26 cellular contexts compared by ENCODE assay signal in the genomic region with DNA sequence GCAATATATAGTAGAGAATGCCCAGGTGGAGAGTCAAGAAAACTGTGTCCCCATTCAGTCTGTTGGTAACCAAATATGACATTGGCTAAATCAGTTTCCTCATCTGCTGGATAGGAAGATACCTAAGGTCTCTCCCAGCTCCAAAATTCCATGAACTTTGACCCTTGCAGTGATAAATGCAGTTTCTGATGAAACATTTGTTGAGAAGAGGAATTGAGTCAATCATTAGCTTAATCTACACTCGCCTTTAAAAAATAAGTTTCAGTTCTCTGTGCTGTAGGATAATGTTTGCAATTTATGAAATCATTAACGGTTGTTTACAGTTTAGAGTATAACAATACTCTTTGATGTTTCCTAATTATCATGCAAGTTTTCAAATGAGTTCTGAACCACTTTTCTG. TPM values are rescaled to one million over a fixed set of nuclear protein-coding genes. Genes with fewer than 3 reads are reported as not detected.
DNase-seq lines count a peak whose midpoint lies in the region; ATAC-seq, FAIRE-seq and TF ChIP-seq lines count a peak whose summit lies in the region.
"Had no signal": no experiment of that assay in that cellular context is flagged by ENCODE, and none has a peak within 500 bp of the region (broad histone marks: within the 10 kb centered on the region; RNA-seq: fewer than 3 reads in every experiment).

No MANE protein-coding gene starts in this region.

- H3K27ac ChIP-seq in K562 (ENCODE audit: extremely low read depth, low read depth, low read length), result no peak overlapping the region
- H3K27ac ChIP-seq: breast epithelium, colonic mucosa, KMS-11, parathyroid adenoma had no signal

- H3K36me3 ChIP-seq in K562 (ENCODE audit: control insufficient read depth, insufficient read depth, low read length), result no peaks in the 10 kb centered on the region
- H3K36me3 ChIP-seq: breast epithelium, colonic mucosa had no signal

- no peak overlapping the region for H3K4me3 ChIP-seq in K562
- H3K4me3 ChIP-seq: breast epithelium, colonic mucosa had no signal

- ATAC-seq in GM18511 (IDR thresholded peaks at IDR 0.05; ENCODE audit: unreplicated experiment) (peak; percentile 85), GM21447 (IDR thresholded peaks at IDR 0.05; ENCODE audit: unreplicated experiment) (peak; percentile 73), HG03342 (IDR thresholded peaks at IDR 0.05; ENCODE audit: unreplicated experiment) (peak; percentile 78), K562 (no peak), HG02571 (IDR thresholded peaks at IDR 0.05; ENCODE audit: unreplicated experiment) (no peak)
- ATAC-seq: activated CD8-positive, alpha-beta T cell treated with anti-CD3 and anti-CD28 coated beads for 36 hours; left colon; SK-N-SH treated with all-trans-retinoic acid at 6 μM for 48 hours; stimulated activated memory B cell treated with anti-CD40 and anti-IgM and Interleukin-4, amounts not matched to agents 10 μg/mL and 1 μg/mL and 100 μg/mL, for 72 hours had no signal

- WGBS in K562 (ENCODE audit: insufficient coverage, low coverage, missing lambda C conversion rate), result 29% methylated on average over 2 of the region's 2 CpGs

- TF ChIP-seq POLR2A in K562 (conservative IDR thresholded peaks at IDR 0.05), result no peak

- no peak for TF ChIP-seq RAD21 in K562 (CRISPR knock-in tag; conservative IDR thresholded peaks at IDR 0.05 in 1 of 2, IDR thresholded peaks at IDR 0.05 in 1 of 2)

- intact Hi-C loops in K562 (cut with micrococcal nuclease), result no loop called here

- H3K9me3 ChIP-seq in K562 (replicated peaks; ENCODE audit: control insufficient read depth, insufficient read depth, low read depth, low read length), result no peaks in the 10 kb centered on the region
- H3K9me3 ChIP-seq: breast epithelium, colonic mucosa had no signal

- H3K9me1 ChIP-seq in K562 (ENCODE audit: control insufficient read depth, insufficient read depth, low read length), result no peaks in the 10 kb centered on the region

- H3K4me2 ChIP-seq in K562 (ENCODE audit: insufficient read depth, low read length), result no peak overlapping the region
- H3K4me2 ChIP-seq: KMS-11 had no signal

- no peak for FAIRE-seq in K562 (lab: Jason Lieb, UNC)
- FAIRE-seq: H54 had no signal

- no TSS peak for BruUV-seq in K562 (replicated peaks; lab: Mats Ljungman, UMichigan)

- in situ Hi-C loops in K562 (cut with MboI), result no loop called here
- in situ Hi-C loops in KBM-7 (cut with MboI; ENCODE audit: low pct_unique_long_range_greater_than_20kb, low sequenced_read_pairs), result no loop called here
- in situ Hi-C loops in G401 (cut with HindIII; ENCODE audit: low sequenced_read_pairs), result no loop called here

- no peak overlapping the region for H2AFZ ChIP-seq in K562 (ENCODE audit: low read depth, low read length)
- H2AFZ ChIP-seq: parathyroid adenoma had no signal

- TF ChIP-seq EP300 in K562 (IDR thresholded peaks at IDR 0.05; ENCODE audit: low read length), result no peak

- H3K27me3 ChIP-seq in K562 (ENCODE audit: control insufficient read depth in 2 of 2, insufficient read depth in 2 of 2, low read length in 2 of 2), result no peaks in the 10 kb centered on the region
- H3K27me3 ChIP-seq: breast epithelium, colonic mucosa had no signal

- POLR2A ChIA-PET in K562 (lab: Yijun Ruan, JAX), result interaction anchor here (1.4 kb wide), 1 partner anchor 10 kb away, joined by 5 read pairs; no protein-coding TSS in a partner anchor

- H4K20me1 ChIP-seq in K562 (replicated peaks; ENCODE audit: control insufficient read depth, insufficient read depth, low read length), result no peaks in the 10 kb centered on the region

- H3K79me2 ChIP-seq in K562 (ENCODE audit: control insufficient read depth, insufficient read depth, low read length), result no peaks in the 10 kb centered on the region
- H3K79me2 ChIP-seq: parathyroid adenoma had no signal

- no peak for DNase-seq in K562 (ENCODE audit: extremely low read depth in 1 of 4, low spot score in 3 of 4)
- no peak for DNase-seq in KBM-7
- no peak for DNase-seq in NCI-H1092 (lab: John Stamatoyannopoulos, UW)
- no peak for DNase-seq in G401 (ENCODE audit: low spot score)
- DNase-seq: activated CD4-positive, CD25-positive, alpha-beta regulatory T cell; activated CD8-positive, alpha-beta T cell treated with anti-CD3 and anti-CD28 coated beads for 36 hours; colonic mucosa; DMS153; GF-D8; left colon; midbrain; MV-4-11; NCI-H187; NCI-H226; stimulated activated CD4-positive, alpha-beta T cell treated with anti-CD3 and anti-CD28 coated beads, Interleukin-1b, Interleukin-23, amount 100 ng/mL, for 48 hours; T1000 had no signal

- no peak for TF ChIP-seq CTCF in K562 (IDR thresholded peaks at IDR 0.05 in 2 of 3, conservative IDR thresholded peaks at IDR 0.05 in 1 of 3; ENCODE audit: insufficient read depth in 2 of 3, low read depth in 1 of 3, low read length in 3 of 3)

- CTCF ChIA-PET in K562 (lab: Yijun Ruan, JAX; ENCODE audit: low intra/inter-chr PET ratio), result no interaction called here

- no peak overlapping the region for H3K9ac ChIP-seq in K562 (ENCODE audit: insufficient read depth in 1 of 2, low read depth in 2 of 2, low read length in 2 of 2)
- H3K9ac ChIP-seq: KMS-11, parathyroid adenoma had no signal

- no peaks in the 10 kb centered on the region; a peak in 1 of 5 replicates for H3K4me1 ChIP-seq in K562 (replicated peaks in 1 of 2; ENCODE audit: control insufficient read depth in 2 of 2, insufficient read depth in 2 of 2, low read length in 2 of 2)
- H3K4me1 ChIP-seq: breast epithelium, colonic mucosa, parathyroid adenoma had no signal

TF ChIP-seq in K562, 482 proteins besides CTCF, POLR2A, EP300 and RAD21:
- TF ChIP-seq NR2C2 (CRISPR knock-in tag; IDR thresholded peaks at IDR 0.05) (no peak), NR2C2 (tag; IDR thresholded peaks at IDR 0.05) (peak; percentile 54), NR2C1 (IDR thresholded peaks at IDR 0.05) (peak; percentile 68), NR2C1 (tag; IDR thresholded peaks at IDR 0.05) (peak; percentile 73), ELF1 (tag; IDR thresholded peaks at IDR 0.05) (0 out of 2 replicates have a peak, but pooled peaks have one; percentile 25), HDAC3 (IDR thresholded peaks at IDR 0.05; ENCODE audit: borderline replicate concordance, partially characterized antibody) (no peak), GATAD2A (IDR thresholded peaks at IDR 0.05) (no peak)

RNA-seq across cellular contexts. Expression of a gene that starts 38.0 kb away (rescaled TPM):
- total RNA-seq in K562 (2011; cell fraction: chromatin; rRNA removed; ENCODE audit: low replicate concordance), result 33.6 and 72.3 TPM in 2 replicates
- 14.5 and 14.9 TPM in 2 replicates for total RNA-seq in K562 (2011; cell fraction: nucleolus; rRNA removed)
- total RNA-seq in K562 (2011; cell fraction: nucleoplasm; rRNA removed), result 22.5 and 24.4 TPM in 2 replicates
- 47.3 and 53.2 TPM in 2 replicates for total RNA-seq in K562 (2014; rRNA removed)
- total RNA-seq in K562 (2014; rRNA removed; fragmentation: Illumina TruSeq; extraction: Trizol), result 71.3 and 79.1 TPM in 2 replicates
- 77.7 and 80.2 TPM in 2 replicates for total RNA-seq in K562 (2015; rRNA removed; fragmentation: Illumina TruSeq; extraction: Trizol)
- 71.2 and 71.5 TPM in 2 replicates for total RNA-seq in K562 (2021)
- polyA plus RNA-seq in K562 (2011; rRNA removed), result 37.2 and 58.7 TPM in 2 replicates
- polyA plus RNA-seq in K562 (2011; cell fraction: cytosol; rRNA removed), result 21.6 and 28.7 TPM in 2 replicates
- 36.3 and 42.0 TPM in 2 replicates for polyA plus RNA-seq in K562 (2011; cell fraction: nucleus; rRNA removed)
- polyA plus RNA-seq in K562 (2012), result 45.7 and 55.0 TPM in 2 replicates
- 60.1 and 61.7 TPM in 2 replicates for polyA plus RNA-seq in K562 (2014; fragmentation: Illumina TruSeq; extraction: Trizol)
- 10 to 100 TPM; 21.4 to 32.2 TPM for polyA plus RNA-seq in K562 (2014; fragmentation: Nextera tagmentation; extraction: Ambion mirVana)
- 46.8 and 47.0 TPM in 2 replicates for polyA plus RNA-seq in K562 (2014; rRNA removed)
- 53.1 and 71.8 TPM in 2 replicates for polyA minus RNA-seq in K562 (2011; rRNA and poly(A)+ RNA removed)
- 21.8 and 40.8 TPM in 2 replicates for polyA minus RNA-seq in K562 (2011; cell fraction: cytosol; rRNA and poly(A)+ RNA removed)
- 27.9 and 31.2 TPM in 2 replicates for polyA minus RNA-seq in K562 (2011; cell fraction: nucleus; rRNA and poly(A)+ RNA removed)
- 87.2 and 124 TPM in 2 replicates for total RNA-seq in G401 (2014; rRNA removed; shearing (Covaris generic))

Comparison
In these comparisons a context has a peak if more than half of its experiments do, and no peak if none do; other contexts are left out.
1. ATAC-seq: peak in GM18511 (single experiment), GM21447 (single experiment) and HG03342 (single experiment); none in K562 (single experiment) and HG02571 (single experiment).